8 cellular contexts compared by ENCODE assay signal in genomic region chr9:21455320-21455719, GRCh38. TPM values are rescaled to one million over a fixed set of nuclear protein-coding genes. Genes with fewer than 3 reads are reported as not detected.
A peak's percentile ranks its signal among the peaks of the same experiment; 100 is the strongest.
DNase-seq lines count a peak whose midpoint lies in the region; ATAC-seq and TF ChIP-seq lines count a peak whose summit lies in the region.

No MANE protein-coding gene starts in this region.

- peak; percentile 48 for DNase-seq in ELF-1 (ENCODE audit: low read depth, low spot score)
- peak; percentile 16 for DNase-seq in WERI-Rb-1
- DNase-seq in germinal center (ENCODE audit: low spot score) = peak; percentile 7
- DNase-seq in spleen = no peak
- DNase-seq in NCI-H187 treated with DMSO at 0.1 percent for 48 hours (lab: John Stamatoyannopoulos, UW) = no peak
- DNase-seq in NCI-H2029 treated with DMSO at 0.1 percent for 48 hours (lab: John Stamatoyannopoulos, UW) = no peak

- H3K4me3 ChIP-seq in WERI-Rb-1 (ENCODE audit: low read depth, low read length) (no peak overlapping the region), spleen (no peak overlapping the region)

- peak; percentile 91 for ATAC-seq in GM19467 (IDR thresholded peaks at IDR 0.05; ENCODE audit: unreplicated experiment)
- peak; percentile 84 for ATAC-seq in HG03521 (IDR thresholded peaks at IDR 0.05; ENCODE audit: unreplicated experiment)

- no peak overlapping the region for H3K27ac ChIP-seq in WERI-Rb-1
- no peak overlapping the region for H3K27ac ChIP-seq in spleen

- H3K36me3 ChIP-seq in WERI-Rb-1 = no peaks in the 10 kb centered on the region
- H3K36me3 ChIP-seq in spleen = no peaks in the 10 kb centered on the region

- no peak for TF ChIP-seq POLR2A in spleen (IDR thresholded peaks at IDR 0.05)

- no peaks in the 10 kb centered on the region for H3K4me1 ChIP-seq in spleen

- H3K9me3 ChIP-seq in WERI-Rb-1 (ENCODE audit: severe bottlenecking) (no peaks in the 10 kb centered on the region), spleen (peaks cover 0 to 4% (median 0%) of the 10 kb centered on the region in 8 donors)

- intact Hi-C loops in spleen (cut with DNase I; ENCODE audit: low total_unique reads) = loop anchor here (10.0 kb wide), 1 partner anchor 141 kb away; no protein-coding TSS in a partner anchor

- H3K27me3 ChIP-seq in WERI-Rb-1 (ENCODE audit: insufficient read depth, low read depth, severe bottlenecking) (peaks cover 19% of the 10 kb centered on the region), spleen (replicated peaks in 1 of 7) (peaks cover 0 to 13% (median 0%) of the 10 kb centered on the region in 7 donors)

- TF ChIP-seq CTCF in WERI-Rb-1 (IDR thresholded peaks at IDR 0.05; ENCODE audit: low read depth, low read length) = peak; percentile 72
- TF ChIP-seq CTCF in spleen (IDR thresholded peaks at IDR 0.05 in 8 of 11, conservative IDR thresholded peaks at IDR 0.05 in 3 of 11) = peak; percentile 30 to 72 (median 61)

RNA-seq across cellular contexts. Expression of gene IFNA1, which starts 15.1 kb away (rescaled TPM):
- not detected for total RNA-seq in spleen
- polyA plus RNA-seq in spleen = not detected

RNA-seq across cellular contexts. Expression of gene IFNE, which starts 26.8 kb away (rescaled TPM):
- not detected for total RNA-seq in spleen
- polyA plus RNA-seq in spleen = under 1 TPM in 2 of 3 donors, not detected in 1; 0.11 to 0.12 TPM

RNA-seq across cellular contexts. Expression of gene IFNA8, which starts 46.4 kb away (rescaled TPM):
- not detected for total RNA-seq in spleen
- not detected for polyA plus RNA-seq in spleen

Comparison
In these comparisons a context has a peak if more than half of its experiments do, and no peak if none do; other contexts are left out.
1. DNase-seq: peak in ELF-1 (single experiment), WERI-Rb-1 (single experiment) and germinal center (single experiment); none in spleen (single experiment), NCI-H187 treated with DMSO at 0.1 percent for 48 hours (single experiment) and NCI-H2029 treated with DMSO at 0.1 percent for 48 hours (single experiment).